Comparison of ENCODE assay signal across 8 cellular contexts in the genomic region with DNA sequence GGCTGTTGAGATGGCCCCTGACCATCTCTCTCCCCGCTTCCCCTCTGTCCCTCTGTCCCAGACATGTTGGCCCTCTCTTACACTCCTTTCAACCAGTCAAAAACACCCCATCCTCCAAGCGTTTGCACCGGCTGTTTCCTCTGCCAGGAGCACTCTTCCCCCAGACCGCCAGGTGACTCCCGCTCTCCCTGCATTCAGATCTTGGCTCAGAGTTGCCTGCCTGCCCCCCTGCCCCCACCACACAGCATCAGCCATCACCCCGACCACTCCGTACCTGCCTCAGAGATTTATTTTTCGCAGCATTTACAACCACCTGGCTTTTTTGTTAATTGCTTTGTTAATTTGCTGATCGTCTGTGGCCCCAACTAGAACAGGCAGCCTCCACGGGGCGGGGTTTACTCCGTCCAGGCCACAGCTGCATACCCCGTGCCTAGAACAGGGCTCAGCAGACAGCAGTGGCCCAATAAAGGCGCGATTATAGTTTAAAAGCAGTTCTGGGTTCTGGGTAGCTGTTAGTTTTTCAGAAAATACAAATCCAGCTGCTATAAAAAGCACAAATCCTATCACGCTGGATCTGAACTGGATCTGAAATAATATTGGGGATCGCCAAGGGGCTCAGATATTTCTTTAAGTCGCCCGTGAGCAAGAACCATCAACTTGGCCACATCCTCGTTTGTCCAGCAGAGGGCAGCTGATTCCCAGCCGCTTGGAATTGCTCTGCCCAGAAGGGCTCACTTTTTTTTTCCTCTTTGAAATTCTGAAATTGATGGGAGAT.
DNase-seq lines count a peak whose midpoint lies in the region; ATAC-seq and TF ChIP-seq lines count a peak whose summit lies in the region.

No MANE protein-coding gene starts in this region.

- no peak for ATAC-seq in stimulated activated naive CD8-positive, alpha-beta T cell treated with anti-CD3 and anti-CD28 coated beads, Interleukin-15, Interleukin-2, amounts not matched to agents 100 U/mL and 50 U/mL, for 24 hours
- no peak for ATAC-seq in HG03571 (IDR thresholded peaks at IDR 0.05; ENCODE audit: unreplicated experiment)
- no peak for ATAC-seq in GM21423 (IDR thresholded peaks at IDR 0.05; ENCODE audit: unreplicated experiment)

- POLR2A ChIA-PET in GM10248 (lab: Yijun Ruan, JAX) = interaction anchor here (0.7 kb wide), 1 partner anchor 139 kb away, joined by 4 read pairs; no protein-coding TSS in a partner anchor

- CTCF ChIA-PET in GM10248 (lab: Yijun Ruan, JAX) = interaction anchor here (0.7 to 4.3 kb wide), 12 partner anchors 8 to 446 kb away, joined by 3 to 53 read pairs (median 4); no protein-coding TSS in a partner anchor

- DNase-seq in GM10248 (ENCODE audit: extremely low spot score) = peak; percentile 77
- peak; percentile 65 for DNase-seq in M059J (ENCODE audit: low read depth)
- peak; percentile 34 for DNase-seq in T1000 (lab: John Stamatoyannopoulos, UW)
- DNase-seq in dermis microvascular lymphatic vessel endothelial cell (ENCODE audit: low read depth in 2 of 2) = peak; percentile 50 to 72
- peak; percentile 82 to 83 for DNase-seq in lung microvascular endothelial cell (ENCODE audit: low read depth in 2 of 2)
- peak; percentile 56 for DNase-seq in stimulated activated naive CD8-positive, alpha-beta T cell treated with anti-CD3 and anti-CD28 coated beads, Interleukin-15, Interleukin-2, amounts not matched to agents 100 U/mL and 50 U/mL, for 24 hours

- TF ChIP-seq CTCF in GM10248 (IDR thresholded peaks at IDR 0.05; ENCODE audit: control extremely low read depth, extremely low read depth, low read depth, missing control alignments) = peak; percentile 75
